ENCODE assay signal across 9 cellular contexts in genomic region chr17:82217120-82217529, GRCh38. TPM values are rescaled to one million over a fixed set of nuclear protein-coding genes. Genes with fewer than 3 reads are reported as not detected.
DNase-seq lines count a peak whose midpoint lies in the region; ATAC-seq, FAIRE-seq and TF ChIP-seq lines count a peak whose summit lies in the region.
"Had no signal": no experiment of that assay in that cellular context is flagged by ENCODE, and none has a peak within 500 bp of the region (broad histone marks: within the 10 kb centered on the region; RNA-seq: fewer than 3 reads in every experiment).

No MANE protein-coding gene starts in this region.

- no peak for ATAC-seq in activated T-cell treated with anti-CD3 and anti-CD28 coated beads, Interleukin-2, amount 50 U/mL, for 72 hours (replicated peaks in 1 of 2)
- ATAC-seq in HG03095 (IDR thresholded peaks at IDR 0.05; ENCODE audit: unreplicated experiment) (no peak), HG03460 (IDR thresholded peaks at IDR 0.05; ENCODE audit: unreplicated experiment) (no peak)

- TF ChIP-seq CTCF in breast epithelium (IDR thresholded peaks at IDR 0.05) (no peak), vagina (IDR thresholded peaks at IDR 0.05) (no peak)

- WGBS in mesodermal cell (ENCODE audit: insufficient coverage in 2 of 2), 2 experiments = 85 to 87% methylated on average over 12 of the region's 12 CpGs

- peak overlapping the region; percentile 70 to 73 for H3K4me3 Mint-ChIP-seq in activated T-cell treated with anti-CD3 and anti-CD28 coated beads, Interleukin-2, amount 50 U/mL, for 72 hours
- H3K4me3 Mint-ChIP-seq: mesothelial cell of epicardium had no signal

- no peak overlapping the region for H3K4me3 ChIP-seq in breast epithelium
- no peak overlapping the region for H3K4me3 ChIP-seq in mesodermal cell (ENCODE audit: extremely low read depth, insufficient read depth, low read length, poor library complexity, severe bottlenecking)
- no peak overlapping the region for H3K4me3 ChIP-seq in vagina

- peak in 1 of 2 donors; percentile 18 for DNase-seq in activated T-cell treated with anti-CD3 and anti-CD28 coated beads, Interleukin-2, amount 50 U/mL, for 72 hours
- no peak for DNase-seq in activated T-cell treated with anti-CD3 and anti-CD28 coated beads, Interleukin-2, amount 50 U/mL, for 48 hours
- DNase-seq in breast epithelium (ENCODE audit: low spot score in 2 of 2) = no peak
- DNase-seq in vagina (ENCODE audit: extremely low spot score in 2 of 2) = no peak
- no peak for DNase-seq in GM19239 (ENCODE audit: insufficient read length, low spot score)

- FAIRE-seq in GM19239 (lab: Jason Lieb, UNC) = no peak

- H3K9me3 ChIP-seq in breast epithelium = no peaks in the 10 kb centered on the region
- no peaks in the 10 kb centered on the region for H3K9me3 ChIP-seq in mesodermal cell (ENCODE audit: control insufficient read depth, low read length)
- no peaks in the 10 kb centered on the region for H3K9me3 ChIP-seq in vagina

- H3K36me3 ChIP-seq in breast epithelium (no peaks in the 10 kb centered on the region), mesodermal cell (ENCODE audit: control insufficient read depth, insufficient read depth, low read length) (no peaks in the 10 kb centered on the region), vagina (no peaks in the 10 kb centered on the region)

- H3K27me3 Mint-ChIP-seq in activated T-cell treated with anti-CD3 and anti-CD28 coated beads, Interleukin-2, amount 50 U/mL, for 72 hours (ENCODE audit: low read depth) = no peaks in the 10 kb centered on the region

- H3K36me3 Mint-ChIP-seq in activated T-cell treated with anti-CD3 and anti-CD28 coated beads, Interleukin-2, amount 50 U/mL, for 72 hours (ENCODE audit: insufficient read depth in 2 of 2) = peaks cover 0 to 2% of the 10 kb centered on the region in 2 donors
- H3K36me3 Mint-ChIP-seq: mesothelial cell of epicardium had no signal

- intact Hi-C loops in breast epithelium (cut with DNase I; ENCODE audit: low total_unique reads) (no loop called here), vagina (cut with DNase I) (no loop called here)

- TF ChIP-seq POLR2A in breast epithelium (IDR thresholded peaks at IDR 0.05) = no peak
- no peak for TF ChIP-seq POLR2A in vagina (IDR thresholded peaks at IDR 0.05)

- H3K4me1 ChIP-seq in breast epithelium (peaks cover 10 to 17% of the 10 kb centered on the region in 2 donors), mesodermal cell (ENCODE audit: control insufficient read depth, insufficient read depth, low read length, poor library complexity, severe bottlenecking) (peaks cover 32% of the 10 kb centered on the region), vagina (peaks cover 38% of the 10 kb centered on the region)

- H3K27ac Mint-ChIP-seq in activated T-cell treated with anti-CD3 and anti-CD28 coated beads, Interleukin-2, amount 50 U/mL, for 72 hours = peak overlapping the region; percentile 85
- H3K27ac Mint-ChIP-seq: mesothelial cell of epicardium had no signal

- peaks cover 27% of the 10 kb centered on the region for H3K4me1 Mint-ChIP-seq in activated T-cell treated with anti-CD3 and anti-CD28 coated beads, Interleukin-2, amount 50 U/mL, for 72 hours (ENCODE audit: low read depth)

- no peaks in the 10 kb centered on the region for H3K9me3 Mint-ChIP-seq in activated T-cell treated with anti-CD3 and anti-CD28 coated beads, Interleukin-2, amount 50 U/mL, for 72 hours
- H3K9me3 Mint-ChIP-seq: mesothelial cell of epicardium had no signal

- H3K27me3 ChIP-seq in breast epithelium (no peaks in the 10 kb centered on the region), vagina (no peaks in the 10 kb centered on the region)

- H3K27ac ChIP-seq in breast epithelium = peak overlapping the region; percentile 57 to 78
- peak overlapping the region; percentile 90 for H3K27ac ChIP-seq in mesodermal cell (ENCODE audit: low read depth, low read length, severe bottlenecking)
- peak overlapping the region; percentile 33 for H3K27ac ChIP-seq in vagina

RNA-seq across cellular contexts. Expression of gene CCDC57, which starts 4.5 kb away (rescaled TPM):
- total RNA-seq in activated T-cell treated with anti-CD3 and anti-CD28 coated beads, Interleukin-2, amount 50 U/mL, for 72 hours = 10 to 100 TPM; 76.9 to 78.8 TPM
- total RNA-seq in breast epithelium = 10 to 100 TPM; 13.4 to 56.9 (median 52.8) TPM
- 28.8 TPM for polyA plus RNA-seq in mesodermal cell (2013, experiment 1 of 2)
- 22.8 TPM for polyA plus RNA-seq in mesodermal cell (2013, experiment 2 of 2)
- 26.5 TPM for total RNA-seq in vagina

RNA-seq across cellular contexts. Expression of gene SLC16A3, which starts 11.7 kb away (rescaled TPM):
- total RNA-seq in activated T-cell treated with anti-CD3 and anti-CD28 coated beads, Interleukin-2, amount 50 U/mL, for 72 hours = 10 to 100 TPM; 42.8 to 74.5 TPM
- 10 to 100 TPM; 10.2 to 22.6 (median 17.3) TPM for total RNA-seq in breast epithelium
- 107 TPM for polyA plus RNA-seq in mesodermal cell (2013, experiment 1 of 2)
- 93.4 TPM for polyA plus RNA-seq in mesodermal cell (2013, experiment 2 of 2)
- total RNA-seq in vagina = 21.1 TPM

RNA-seq across cellular contexts. Expression of gene CSNK1D, which starts 56.4 kb away (rescaled TPM):
- total RNA-seq in activated T-cell treated with anti-CD3 and anti-CD28 coated beads, Interleukin-2, amount 50 U/mL, for 72 hours = 100 to 1,000 TPM; 166 to 170 TPM
- total RNA-seq in breast epithelium (10 to 100 TPM; 50.7 to 85.9 (median 75.2) TPM), vagina (67.8 TPM)
- polyA plus RNA-seq in mesodermal cell (2013, experiment 1 of 2) = 108 TPM
- 105 TPM for polyA plus RNA-seq in mesodermal cell (2013, experiment 2 of 2)

Comparison
In these comparisons a context has a peak if more than half of its experiments do, and no peak if none do; other contexts are left out.
1. H3K27ac ChIP-seq: peak in every context shown above with its lines; median percentile 90 in mesodermal cell; 68 in breast epithelium; 33 in vagina.